18 cellular contexts compared by ENCODE assay signal in the genomic region with DNA sequence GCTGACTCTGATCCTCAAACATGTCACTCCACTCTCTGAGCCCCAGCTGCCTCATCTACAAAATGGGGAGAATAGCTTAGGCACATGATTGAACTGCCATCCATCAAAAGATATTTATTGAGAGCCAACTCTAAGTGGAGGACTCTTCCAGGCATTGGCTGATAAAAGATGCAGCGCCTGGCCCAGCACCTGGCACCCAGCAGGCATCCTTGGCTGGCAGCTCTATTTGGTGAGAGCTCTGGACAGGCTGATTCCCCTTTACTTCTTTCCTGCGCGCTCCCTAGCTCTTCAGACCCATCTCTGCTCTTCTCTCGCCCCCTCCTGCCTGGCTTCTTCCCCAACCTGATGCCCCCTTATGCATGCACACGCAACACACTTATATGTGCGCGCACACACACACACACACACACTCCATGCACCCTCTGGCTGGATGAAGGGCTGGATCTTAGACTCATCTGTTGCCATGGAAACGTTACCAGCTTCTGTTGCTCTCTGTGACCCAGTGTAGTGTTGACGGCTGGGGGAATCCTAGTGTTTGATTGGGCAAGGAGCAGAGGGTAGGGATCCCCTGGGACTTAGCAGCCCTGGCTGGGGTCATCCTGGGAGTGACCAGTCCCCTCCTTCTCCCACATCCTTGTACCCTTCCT. TPM values are rescaled to one million over a fixed set of nuclear protein-coding genes. Genes with fewer than 3 reads are reported as not detected.
DNase-seq lines count a peak whose midpoint lies in the region; ATAC-seq and TF ChIP-seq lines count a peak whose summit lies in the region.
"Had no signal": no experiment of that assay in that cellular context is flagged by ENCODE, and none has a peak within 500 bp of the region (broad histone marks: within the 10 kb centered on the region; RNA-seq: fewer than 3 reads in every experiment).

No MANE protein-coding gene starts in this region.

- CTCF ChIA-PET in A673 (lab: Charles Lee) = no interaction called here

- no peaks in the 10 kb centered on the region for H3K36me3 ChIP-seq in effector memory CD4-positive, alpha-beta T cell (ENCODE audit: control insufficient read depth, insufficient read depth, low read length)
- H3K36me3 ChIP-seq in A673 (ENCODE audit: insufficient read depth, low read length, poor library complexity, severe bottlenecking) (no peaks in the 10 kb centered on the region), gastrocnemius medialis (no peaks in the 10 kb centered on the region)
- H3K36me3 ChIP-seq: gastroesophageal sphincter had no signal

- no peak for TF ChIP-seq POLR2A in gastrocnemius medialis (IDR thresholded peaks at IDR 0.05)

- no peak overlapping the region for H3K27ac Mint-ChIP-seq in activated naive CD8-positive, alpha-beta T cell treated with anti-CD3 and anti-CD28 coated beads, Interleukin-2, amount 50 U/mL, for 24 hours
- no peak overlapping the region for H3K27ac Mint-ChIP-seq in activated naive CD8-positive, alpha-beta T cell treated with anti-CD3 and anti-CD28 coated beads for 36 hours
- H3K27ac Mint-ChIP-seq: activated T-cell treated with anti-CD3 and anti-CD28 coated beads, Interleukin-2, amount 50 U/mL, for 72 hours had no signal

- H3K36me3 Mint-ChIP-seq in activated naive CD8-positive, alpha-beta T cell treated with anti-CD3 and anti-CD28 coated beads, Interleukin-2, amount 50 U/mL, for 24 hours (ENCODE audit: low read depth) = no peaks in the 10 kb centered on the region
- H3K36me3 Mint-ChIP-seq in activated naive CD8-positive, alpha-beta T cell treated with anti-CD3 and anti-CD28 coated beads for 36 hours = no peaks in the 10 kb centered on the region

- H3K27me3 ChIP-seq in effector memory CD4-positive, alpha-beta T cell (replicated peaks; ENCODE audit: control insufficient read depth, insufficient read depth, low read length, poor library complexity, severe bottlenecking) = peaks cover 8% of the 10 kb centered on the region
- H3K27me3 ChIP-seq in A673 (replicated peaks; ENCODE audit: insufficient read depth, low read depth, low read length, poor library complexity) (peaks cover 21% of the 10 kb centered on the region), gastrocnemius medialis (peaks cover 0 to 8% (median 6%) of the 10 kb centered on the region in 3 donors)

- in situ Hi-C loops in gastrocnemius medialis (cut with MboI; ENCODE audit: low sequenced_read_pairs in 4 of 4) = no loop called here

- H3K4me1 Mint-ChIP-seq in activated naive CD8-positive, alpha-beta T cell treated with anti-CD3 and anti-CD28 coated beads, Interleukin-2, amount 50 U/mL, for 24 hours = peaks cover 5% of the 10 kb centered on the region
- peaks cover 3% of the 10 kb centered on the region for H3K4me1 Mint-ChIP-seq in activated naive CD8-positive, alpha-beta T cell treated with anti-CD3 and anti-CD28 coated beads for 36 hours

- BruUV-seq in A673 (replicated peaks; lab: Mats Ljungman, UMichigan) = no TSS peak

- no peak overlapping the region for H3K4me3 Mint-ChIP-seq in activated naive CD8-positive, alpha-beta T cell treated with anti-CD3 and anti-CD28 coated beads, Interleukin-2, amount 50 U/mL, for 24 hours
- H3K4me3 Mint-ChIP-seq in activated naive CD8-positive, alpha-beta T cell treated with anti-CD3 and anti-CD28 coated beads for 36 hours = no peak overlapping the region
- H3K4me3 Mint-ChIP-seq: activated T-cell treated with anti-CD3 and anti-CD28 coated beads, Interleukin-2, amount 50 U/mL, for 72 hours; central memory CD8-positive, alpha-beta T cell; neural crest cell had no signal

- POLR2A ChIA-PET in A673 (lab: Charles Lee; ENCODE audit: low non-redundant PET) = no interaction called here

- ATAC-seq in activated naive CD8-positive, alpha-beta T cell treated with anti-CD3 and anti-CD28 coated beads, Interleukin-2, amount 50 U/mL, for 24 hours = peak; percentile 20
- no peak for ATAC-seq in gastrocnemius medialis
- ATAC-seq: gastroesophageal sphincter, right cardiac atrium had no signal

- no peak for DNase-seq in activated naive CD8-positive, alpha-beta T cell treated with anti-CD3 and anti-CD28 coated beads, Interleukin-2, amount 50 U/mL, for 24 hours
- no peak for DNase-seq in activated naive CD8-positive, alpha-beta T cell treated with anti-CD3 and anti-CD28 coated beads for 36 hours
- DNase-seq in NCI-H2171 treated with DMSO at 0.1 percent for 48 hours (lab: John Stamatoyannopoulos, UW) = peak; percentile 44
- DNase-seq in cerebellum (ENCODE audit: low spot score) = peak; percentile 86
- no peak for DNase-seq in NCI-H2107 treated with DMSO at 0.1 percent for 48 hours (lab: John Stamatoyannopoulos, UW; ENCODE audit: unreplicated experiment)
- DNase-seq in effector memory CD4-positive, alpha-beta T cell = no peak
- no peak for DNase-seq in A673 (ENCODE audit: low spot score)
- DNase-seq in gastrocnemius medialis = no peak
- DNase-seq: activated CD4-positive, alpha-beta T cell treated with anti-CD3 and anti-CD28 coated beads, Interleukin-2, amount 50 U/mL, for 48 hours; activated T-cell treated with anti-CD3 and anti-CD28 coated beads, Interleukin-2, amount 50 U/mL, for 72 hours; NCI-H2029; OCI-M1; right cardiac atrium; stimulated activated CD4-positive, alpha-beta T cell treated with anti-CD3 and anti-CD28 coated beads, Interleukin-2, amount 100 ng/mL, for 24 hours had no signal

- TF ChIP-seq CTCF in A673 (conservative IDR thresholded peaks at IDR 0.05; ENCODE audit: low read depth, low read length) = no peak
- TF ChIP-seq CTCF in gastrocnemius medialis (IDR thresholded peaks at IDR 0.05 in 4 of 5, conservative IDR thresholded peaks at IDR 0.05 in 1 of 5) = no peak

- intact Hi-C loops in A673 (cut with micrococcal nuclease; ENCODE audit: unreplicated experiment) (no loop called here), gastrocnemius medialis (cut with DNase I; ENCODE audit: low total_unique reads) (no loop called here)

- no peaks in the 10 kb centered on the region for H3K9me3 Mint-ChIP-seq in activated naive CD8-positive, alpha-beta T cell treated with anti-CD3 and anti-CD28 coated beads, Interleukin-2, amount 50 U/mL, for 24 hours
- H3K9me3 Mint-ChIP-seq in activated naive CD8-positive, alpha-beta T cell treated with anti-CD3 and anti-CD28 coated beads for 36 hours = no peaks in the 10 kb centered on the region
- H3K9me3 Mint-ChIP-seq: activated T-cell treated with anti-CD3 and anti-CD28 coated beads, Interleukin-2, amount 50 U/mL, for 72 hours; central memory CD8-positive, alpha-beta T cell; neural crest cell had no signal

- no peaks in the 10 kb centered on the region for H3K9me3 ChIP-seq in effector memory CD4-positive, alpha-beta T cell (ENCODE audit: control insufficient read depth, low read length)
- H3K9me3 ChIP-seq in A673 (ENCODE audit: low read depth, low read length, poor library complexity, severe bottlenecking) (no peaks in the 10 kb centered on the region), gastrocnemius medialis (no peaks in the 10 kb centered on the region)
- H3K9me3 ChIP-seq: gastroesophageal sphincter had no signal

- no peaks in the 10 kb centered on the region for H3K4me1 ChIP-seq in effector memory CD4-positive, alpha-beta T cell (ENCODE audit: control insufficient read depth, insufficient read depth, low read length, poor library complexity, severe bottlenecking)
- H3K4me1 ChIP-seq in A673 (ENCODE audit: insufficient read depth, low read length, poor library complexity, severe bottlenecking) = no peaks in the 10 kb centered on the region
- no peaks in the 10 kb centered on the region for H3K4me1 ChIP-seq in gastrocnemius medialis

- H3K27me3 Mint-ChIP-seq in activated naive CD8-positive, alpha-beta T cell treated with anti-CD3 and anti-CD28 coated beads, Interleukin-2, amount 50 U/mL, for 24 hours = peaks cover 34% of the 10 kb centered on the region
- peaks cover 53% of the 10 kb centered on the region for H3K27me3 Mint-ChIP-seq in activated naive CD8-positive, alpha-beta T cell treated with anti-CD3 and anti-CD28 coated beads for 36 hours

- no peak overlapping the region for H3K27ac ChIP-seq in effector memory CD4-positive, alpha-beta T cell (ENCODE audit: insufficient read depth, low read length, poor library complexity, severe bottlenecking)
- H3K27ac ChIP-seq in A673 (ENCODE audit: low read depth, low read length, poor library complexity, severe bottlenecking) (no peak overlapping the region), gastrocnemius medialis (no peak overlapping the region)
- H3K27ac ChIP-seq: gastroesophageal sphincter had no signal

- H3K4me3 ChIP-seq in effector memory CD4-positive, alpha-beta T cell (ENCODE audit: insufficient read depth, low read depth, low read length, poor library complexity, severe bottlenecking) = no peak overlapping the region
- H3K4me3 ChIP-seq in A673 (ENCODE audit: low read depth, low read length, poor library complexity, severe bottlenecking) (no peak overlapping the region), gastrocnemius medialis (no peak overlapping the region)
- H3K4me3 ChIP-seq: gastroesophageal sphincter had no signal

RNA-seq across cellular contexts. Expression of a gene that starts 49.3 kb away (rescaled TPM):
- total RNA-seq in activated naive CD8-positive, alpha-beta T cell treated with anti-CD3 and anti-CD28 coated beads for 36 hours = under 1 TPM; 0.16 to 0.31 TPM
- total RNA-seq in cerebellum (2.2 TPM), A673 (2021) (not detected in 2 replicates), gastrocnemius medialis (under 1 TPM in 1 of 4 donors, not detected in 3; 0.25 TPM)
- total RNA-seq: lung microvascular endothelial cell had no signal

Comparison
In these comparisons a context has a peak if more than half of its experiments do, and no peak if none do; other contexts are left out.
1. DNase-seq: peak in NCI-H2171 treated with DMSO at 0.1 percent for 48 hours (single experiment) and cerebellum (single experiment); none in activated naive CD8-positive, alpha-beta T cell treated with anti-CD3 and anti-CD28 coated beads, Interleukin-2, amount 50 U/mL, for 24 hours (single experiment), activated naive CD8-positive, alpha-beta T cell treated with anti-CD3 and anti-CD28 coated beads for 36 hours (single experiment), NCI-H2107 treated with DMSO at 0.1 percent for 48 hours (single experiment), effector memory CD4-positive, alpha-beta T cell (0 of 3), A673 (single experiment) and gastrocnemius medialis (0 of 2).